Comparison of ENCODE assay signal across 16 cellular contexts in genomic region chr19:45283443-45284033, GRCh38. TPM values are rescaled to one million over a fixed set of nuclear protein-coding genes. Genes with fewer than 3 reads are reported as not detected.
A peak's percentile ranks its signal among the peaks of the same experiment; 100 is the strongest.
DNase-seq lines count a peak whose midpoint lies in the region; ATAC-seq and TF ChIP-seq lines count a peak whose summit lies in the region.
"Had no signal": no experiment of that assay in that cellular context is flagged by ENCODE, and none has a peak within 500 bp of the region (broad histone marks: within the 10 kb centered on the region; RNA-seq: fewer than 3 reads in every experiment).

No MANE protein-coding gene starts in this region.

- no peak for TF ChIP-seq CTCF in GM20000 (IDR thresholded peaks at IDR 0.05; ENCODE audit: extremely low read depth, missing control alignments)
- TF ChIP-seq CTCF in osteoblast (IDR thresholded peaks at IDR 0.05; ENCODE audit: extremely low read depth, low read depth, low read length), result no peak

- H3K79me2 ChIP-seq in osteoblast (ENCODE audit: insufficient read depth, low read length), result no peaks in the 10 kb centered on the region

- H3K4me3 Mint-ChIP-seq in natural killer cell treated with Interleukin-12 subunit alpha and Interleukin-12 subunit beta and Interleukin-15 and Interleukin-18, amount 100 ng/mL, for 72 hours, result no peak overlapping the region
- H3K4me3 Mint-ChIP-seq: T-helper 2 cell treated with Interferon-gamma antibody and Interleukin-4, amounts not matched to agents 5 μg/mL and 100 μg/mL, for 36 hours had no signal

- no peak overlapping the region for H3K4me2 ChIP-seq in osteoblast (ENCODE audit: insufficient read depth, low read length)

- peaks cover 5% of the 10 kb centered on the region for H3K36me3 Mint-ChIP-seq in natural killer cell treated with Interleukin-12 subunit alpha and Interleukin-12 subunit beta and Interleukin-15 and Interleukin-18, amount 100 ng/mL, for 72 hours

- peak; percentile 58 for DNase-seq in GM20000 (ENCODE audit: low spot score)
- DNase-seq in OCI-M1 (lab: John Stamatoyannopoulos, UW), result peak; percentile 39
- peak; percentile 48 for DNase-seq in osteoblast (ENCODE audit: insufficient read length, low spot score, missing footprints)
- no peak for DNase-seq in NCI-H1694 treated with DMSO at 0.1 percent for 48 hours (lab: John Stamatoyannopoulos, UW)
- DNase-seq in natural killer cell treated with Interleukin-12 subunit alpha and Interleukin-12 subunit beta and Interleukin-15 and Interleukin-18, amount 100 ng/mL, for 72 hours (ENCODE audit: low spot score), result no peak
- DNase-seq: activated CD4-positive, alpha-beta T cell treated with anti-CD3 and anti-CD28 coated beads for 48 hours; activated T-cell treated with anti-CD3 and anti-CD28 coated beads, Interleukin-2, amount 50 U/mL, for 1 hour; effector CD8-positive, alpha-beta T cell; H7; left colon; NCI-H1092; NCI-H748 treated with DMSO at 0.1 percent for 48 hours; stimulated activated CD4-positive, alpha-beta T cell treated with anti-CD3 and anti-CD28 coated beads, Interleukin-12 subunit alpha, Interleukin-12 subunit beta, amount 100 ng/mL, for 4 hours had no signal

- no peak overlapping the region for H2AFZ ChIP-seq in osteoblast (ENCODE audit: low read length)

- no peak overlapping the region for H3K27ac Mint-ChIP-seq in natural killer cell treated with Interleukin-12 subunit alpha and Interleukin-12 subunit beta and Interleukin-15 and Interleukin-18, amount 100 ng/mL, for 72 hours
- H3K27ac Mint-ChIP-seq: T-helper 2 cell treated with Interferon-gamma antibody and Interleukin-4, amounts not matched to agents 5 μg/mL and 100 μg/mL, for 36 hours had no signal

- no peaks in the 10 kb centered on the region for H3K9me3 Mint-ChIP-seq in natural killer cell treated with Interleukin-12 subunit alpha and Interleukin-12 subunit beta and Interleukin-15 and Interleukin-18, amount 100 ng/mL, for 72 hours

- ATAC-seq in natural killer cell treated with Interleukin-12 subunit alpha and Interleukin-12 subunit beta and Interleukin-15 and Interleukin-18, amount 100 ng/mL, for 72 hours, result no peak
- ATAC-seq: left colon had no signal

- H3K9me3 ChIP-seq in osteoblast (ENCODE audit: low read depth, low read length), result no peaks in the 10 kb centered on the region

- H4K20me1 ChIP-seq in osteoblast (ENCODE audit: insufficient read depth, low read length), result peaks cover 3% of the 10 kb centered on the region

- no peaks in the 10 kb centered on the region for H3K4me1 ChIP-seq in osteoblast (ENCODE audit: insufficient read depth, low read length)

- H3K27ac ChIP-seq in osteoblast (ENCODE audit: low read depth, low read length), result no peak overlapping the region
- H3K27ac ChIP-seq: RWPE1 had no signal

- H3K27me3 Mint-ChIP-seq in natural killer cell treated with Interleukin-12 subunit alpha and Interleukin-12 subunit beta and Interleukin-15 and Interleukin-18, amount 100 ng/mL, for 72 hours, result no peaks in the 10 kb centered on the region

- H3K27me3 ChIP-seq in osteoblast (ENCODE audit: insufficient read depth, low read length), result no peaks in the 10 kb centered on the region

- peaks cover 45% of the 10 kb centered on the region for H3K36me3 ChIP-seq in osteoblast (ENCODE audit: insufficient read depth, low read length)

- no peak overlapping the region for H3K4me3 ChIP-seq in osteoblast (ENCODE audit: insufficient read depth, low read length)

- peaks cover 0 to 4% of the 10 kb centered on the region in 2 donors for H3K4me1 Mint-ChIP-seq in natural killer cell treated with Interleukin-12 subunit alpha and Interleukin-12 subunit beta and Interleukin-15 and Interleukin-18, amount 100 ng/mL, for 72 hours (ENCODE audit: low read depth in 2 of 2)

RNA-seq across cellular contexts. Expression of gene MARK4, which starts 32.5 kb away (rescaled TPM):
- total RNA-seq in osteoblast, result 16.2 and 18.1 TPM in 2 replicates
- total RNA-seq in natural killer cell treated with Interleukin-12 subunit alpha and Interleukin-12 subunit beta and Interleukin-15 and Interleukin-18, amount 100 ng/mL, for 72 hours, result 10 to 100 TPM; 31.4 to 42.5 TPM

RNA-seq across cellular contexts. Expression of gene EXOC3L2, which starts 38.3 kb away (rescaled TPM):
- total RNA-seq in osteoblast, result not detected in 2 replicates
- total RNA-seq in natural killer cell treated with Interleukin-12 subunit alpha and Interleukin-12 subunit beta and Interleukin-15 and Interleukin-18, amount 100 ng/mL, for 72 hours, result not detected

RNA-seq across cellular contexts. Expression of gene CKM, which starts 39.1 kb away (rescaled TPM):
- total RNA-seq in osteoblast, result under 0.01 and 0.36 TPM in 2 replicates
- total RNA-seq in natural killer cell treated with Interleukin-12 subunit alpha and Interleukin-12 subunit beta and Interleukin-15 and Interleukin-18, amount 100 ng/mL, for 72 hours, result under 1 TPM in 1 of 2 donors, not detected in 1; 0.29 TPM
- total RNA-seq: H7 had no signal

RNA-seq across cellular contexts. Expression of gene KLC3, which starts 57.0 kb away (rescaled TPM):
- 0.29 and 0.72 TPM in 2 replicates for total RNA-seq in osteoblast
- not detected for total RNA-seq in natural killer cell treated with Interleukin-12 subunit alpha and Interleukin-12 subunit beta and Interleukin-15 and Interleukin-18, amount 100 ng/mL, for 72 hours
- total RNA-seq: cardiac septum, left colon had no signal

Comparison
In these comparisons a context has a peak if more than half of its experiments do, and no peak if none do; other contexts are left out.
1. DNase-seq: peak in GM20000 (single experiment), OCI-M1 (single experiment) and osteoblast (single experiment); none in NCI-H1694 treated with DMSO at 0.1 percent for 48 hours (single experiment) and natural killer cell treated with Interleukin-12 subunit alpha and Interleukin-12 subunit beta and Interleukin-15 and Interleukin-18, amount 100 ng/mL, for 72 hours (single experiment).